In genomic region chr15:75333654-75334419, GRCh38 we compare ENCODE assay signal across 11 cellular contexts. TPM values are rescaled to one million over a fixed set of nuclear protein-coding genes. Genes with fewer than 3 reads are reported as not detected.
DNase-seq lines count a peak whose midpoint lies in the region; ATAC-seq, FAIRE-seq and TF ChIP-seq lines count a peak whose summit lies in the region.
"Not testable (repeated sequence)": the region's sequence is repeated elsewhere in the genome, so short reads cannot be mapped to it uniquely, and the experiment has no call there.
"Had no signal": no experiment of that assay in that cellular context is flagged by ENCODE, and none has a peak within 500 bp of the region (broad histone marks: within the 10 kb centered on the region; RNA-seq: fewer than 3 reads in every experiment).

No MANE protein-coding gene starts in this region.

- peak overlapping the region; percentile 3; the same call in 1 of the 2 replicates for H3K4me2 ChIP-seq in MM.1S (ENCODE audit: low read depth, low read length)
- not testable (repeated sequence) for H3K4me2 ChIP-seq in neural progenitor cell

- ATAC-seq in GM19452 (IDR thresholded peaks at IDR 0.05; ENCODE audit: unreplicated experiment), result peak; percentile 62
- peak; percentile 53 for ATAC-seq in HG03060 (IDR thresholded peaks at IDR 0.05; ENCODE audit: low read depth, unreplicated experiment)
- peak; percentile 57 for ATAC-seq in central memory CD8-positive, alpha-beta T cell (replicated peaks; ENCODE audit: extremely low read depth, poor library complexity, severe bottlenecking)

- intact Hi-C loops in kidney (cut with DNase I), result not testable (repeated sequence)

- not testable (repeated sequence) for TF ChIP-seq CTCF in GM12865 (IDR thresholded peaks at IDR 0.05; ENCODE audit: insufficient read depth, low read depth, low read length, missing control alignments); MM.1S (IDR thresholded peaks at IDR 0.05; ENCODE audit: low read length); kidney (IDR thresholded peaks at IDR 0.05; ENCODE audit: borderline replicate concordance, extremely low read depth, insufficient read depth); neural progenitor cell (IDR thresholded peaks at IDR 0.05)

- not testable (repeated sequence) for H3K4me3 Mint-ChIP-seq in central memory CD8-positive, alpha-beta T cell
- peak overlapping the region; percentile 21 for H3K4me3 Mint-ChIP-seq in neural progenitor cell

- H3K4me3 ChIP-seq in GM12865 (ENCODE audit: low read depth, low read length); MM.1S (ENCODE audit: low read length); kidney (ENCODE audit: low read length in 2 of 2); neural progenitor cell: not testable (repeated sequence)

- peak overlapping the region; percentile 35 for H3K27ac Mint-ChIP-seq in central memory CD8-positive, alpha-beta T cell (ENCODE audit: low read depth)
- not testable (repeated sequence) for H3K27ac Mint-ChIP-seq in neural progenitor cell

- H3K9me3 ChIP-seq in MM.1S (replicated peaks; ENCODE audit: insufficient read depth, low read length); kidney (ENCODE audit: control insufficient read depth in 1 of 2, low read length in 2 of 2); neural progenitor cell (ENCODE audit: low read depth): not testable (repeated sequence)

- peak; percentile 36 for DNase-seq in GM12865 (ENCODE audit: low read depth)
- peak; percentile 86 for DNase-seq in MM.1S
- DNase-seq in central memory CD8-positive, alpha-beta T cell (ENCODE audit: low spot score in 2 of 2); neural progenitor cell (ENCODE audit: low spot score): not testable (repeated sequence)
- peak; percentile 31 for DNase-seq in kidney

- not testable (repeated sequence) for H4K20me1 ChIP-seq in MM.1S (ENCODE audit: insufficient read depth, low read length); neural progenitor cell (ENCODE audit: low read depth)

- peaks cover 14% of the 10 kb centered on the region for H3F3A ChIP-seq in MM.1S (ENCODE audit: insufficient read depth, low read length)
- not testable (repeated sequence) for H3F3A ChIP-seq in neural progenitor cell (ENCODE audit: low read depth)

- H3K9me2 ChIP-seq in MM.1S (replicated peaks; ENCODE audit: insufficient read depth, low read length), result not testable (repeated sequence)

- H3K27ac ChIP-seq in MM.1S (ENCODE audit: low read length), result peak overlapping the region; percentile 24; the same call in 1 of the 2 replicates
- H3K27ac ChIP-seq in kidney (ENCODE audit: low read depth in 2 of 2, low read length in 2 of 2); neural progenitor cell: not testable (repeated sequence)

- H2AFZ ChIP-seq in MM.1S (ENCODE audit: low read length); neural progenitor cell (replicated peaks): not testable (repeated sequence)

- not testable (repeated sequence) for H3K36me3 ChIP-seq in MM.1S (replicated peaks; ENCODE audit: insufficient read depth, low read length); kidney (ENCODE audit: control insufficient read depth in 1 of 2, insufficient read depth in 2 of 2, low read length in 2 of 2); neural progenitor cell

- H3K9ac ChIP-seq in MM.1S (ENCODE audit: low read length); kidney (ENCODE audit: low read length in 2 of 2); neural progenitor cell: not testable (repeated sequence)

- H3K27me3 ChIP-seq in MM.1S (replicated peaks; ENCODE audit: insufficient read depth, low read length); neural progenitor cell: not testable (repeated sequence)

- H3K27me3 Mint-ChIP-seq in central memory CD8-positive, alpha-beta T cell, result not testable (repeated sequence)
- H3K27me3 Mint-ChIP-seq in neural progenitor cell (ENCODE audit: insufficient read depth, low read depth), result peaks cover 14% of the 10 kb centered on the region

- FAIRE-seq in kidney (lab: Jason Lieb, UNC), result not testable (repeated sequence)

- not testable (repeated sequence) for H3K36me3 Mint-ChIP-seq in central memory CD8-positive, alpha-beta T cell (ENCODE audit: insufficient read depth); neural progenitor cell

- peaks cover 13% of the 10 kb centered on the region for H3K79me2 ChIP-seq in MM.1S (ENCODE audit: low read length)
- H3K79me2 ChIP-seq in neural progenitor cell (ENCODE audit: low read depth), result peaks cover 14% of the 10 kb centered on the region

- not testable (repeated sequence) for H3K9me3 Mint-ChIP-seq in central memory CD8-positive, alpha-beta T cell; neural progenitor cell

- H3K4me1 ChIP-seq in MM.1S (ENCODE audit: low read length), result peaks cover 10% of the 10 kb centered on the region; the same call in 1 of the 2 replicates
- not testable (repeated sequence) for H3K4me1 ChIP-seq in kidney (ENCODE audit: control insufficient read depth in 1 of 2, insufficient read depth in 1 of 2, low read depth in 1 of 2, low read length in 2 of 2); neural progenitor cell

- peaks cover 20% of the 10 kb centered on the region for H3K4me1 Mint-ChIP-seq in central memory CD8-positive, alpha-beta T cell
- H3K4me1 Mint-ChIP-seq in neural progenitor cell, result peaks cover 17% of the 10 kb centered on the region

RNA-seq across cellular contexts. Expression of gene COMMD4, which starts 2.0 kb away (rescaled TPM):
- total RNA-seq in kidney, result 67.6 TPM
- 162 TPM for polyA plus RNA-seq in kidney (ENCODE audit: insufficient read depth, low read depth, low replicate concordance)
- total RNA-seq in neural progenitor cell (ENCODE audit: low replicate concordance), result 36.4 and 72.6 TPM in 2 replicates

RNA-seq across cellular contexts. Expression of gene NEIL1, which starts 13.0 kb away (rescaled TPM):
- total RNA-seq in kidney (42.9 TPM), neural progenitor cell (ENCODE audit: low replicate concordance) (11.2 and 30.1 TPM in 2 replicates)
- polyA plus RNA-seq in kidney (ENCODE audit: insufficient read depth, low read depth, low replicate concordance), result 22.6 TPM

RNA-seq across cellular contexts. Expression of gene MAN2C1, which starts 34.6 kb away (rescaled TPM):
- total RNA-seq in kidney, result 246 TPM
- polyA plus RNA-seq in kidney (ENCODE audit: insufficient read depth, low read depth, low replicate concordance), result 126 TPM
- 76.8 and 164 TPM in 2 replicates for total RNA-seq in neural progenitor cell (ENCODE audit: low replicate concordance)

RNA-seq across cellular contexts. Expression of gene GOLGA6D, which starts 51.2 kb away (rescaled TPM):
- total RNA-seq in kidney, result not detected
- polyA plus RNA-seq in kidney (ENCODE audit: insufficient read depth, low read depth, low replicate concordance), result not detected
- not detected in 2 replicates for total RNA-seq in neural progenitor cell (ENCODE audit: low replicate concordance)
- total RNA-seq: Caco-2; CD8-positive, alpha-beta memory T cell; H4; K562 had no signal
- polyA plus RNA-seq: CD8-positive, alpha-beta memory T cell; K562 had no signal
